ENCODE assay signal across 8 cellular contexts in genomic region chr18:26225915-26226228, GRCh38. TPM values are rescaled to one million over a fixed set of nuclear protein-coding genes. Genes with fewer than 3 reads are reported as not detected.
DNase-seq lines count a peak whose midpoint lies in the region; ATAC-seq and TF ChIP-seq lines count a peak whose summit lies in the region.

No MANE protein-coding gene starts in this region.

- H3K27ac ChIP-seq in 22Rv1 = peak overlapping the region; percentile 20; the same call in 1 of the 2 replicates
- peak overlapping the region; percentile 91 for H3K27ac ChIP-seq in HL-60 (replicated peaks)
- H3K27ac ChIP-seq in mammary epithelial cell (ENCODE audit: insufficient read depth, low read depth, low read length) = peak overlapping the region; percentile 90

- H3K9me3 ChIP-seq in mammary epithelial cell (replicated peaks; ENCODE audit: insufficient read depth, low read length) (no peaks in the 10 kb centered on the region), mucosa of stomach (ENCODE audit: control insufficient read depth, low read length) (no peaks in the 10 kb centered on the region)

- H3K9ac ChIP-seq in mammary epithelial cell (ENCODE audit: insufficient read depth, low read length) (peak overlapping the region; percentile 80), mucosa of stomach (ENCODE audit: low read length) (peak overlapping the region; percentile 60)

- ATAC-seq in HG02588 (IDR thresholded peaks at IDR 0.05; ENCODE audit: unreplicated experiment) (no peak), HG02642 (IDR thresholded peaks at IDR 0.05; ENCODE audit: poor library complexity, unreplicated experiment) (no peak)

- peak overlapping the region; percentile 81 for H2AFZ ChIP-seq in mammary epithelial cell (ENCODE audit: low read depth, low read length)

- BruUV-seq in mammary epithelial cell (replicated peaks; lab: Mats Ljungman, UMichigan) = TSS peak; percentile 66

- peak overlapping the region; percentile 93 for H3K4me2 ChIP-seq in mammary epithelial cell (ENCODE audit: insufficient read depth, low read depth, low read length)

- CTCF ChIA-PET in mammary epithelial cell (lab: Charles Lee; ENCODE audit: low non-redundant PET) = no interaction called here

- H3K27me3 ChIP-seq in HL-60 (ENCODE audit: insufficient read depth, poor library complexity, severe bottlenecking) (no peaks in the 10 kb centered on the region), mammary epithelial cell (ENCODE audit: insufficient read depth, low read length) (no peaks in the 10 kb centered on the region), mucosa of stomach (ENCODE audit: control insufficient read depth, insufficient read depth, low read length) (no peaks in the 10 kb centered on the region)

- WGBS in mammary epithelial cell (ENCODE audit: low coverage, missing lambda C conversion rate) = 2% methylated on average over 8 of the region's 8 CpGs

- TF ChIP-seq CTCF in 22Rv1 (IDR thresholded peaks at IDR 0.05) (no peak), HL-60 (IDR thresholded peaks at IDR 0.05; ENCODE audit: insufficient read depth, low read length) (no peak), mammary epithelial cell (conservative IDR thresholded peaks at IDR 0.05 in 1 of 2, IDR thresholded peaks at IDR 0.05 in 1 of 2; ENCODE audit: extremely low read depth in 1 of 2, insufficient read depth in 1 of 2, low read depth in 1 of 2, low read length in 2 of 2) (no peak)

- peak overlapping the region; percentile 97 for H3K4me3 ChIP-seq in HL-60 (replicated peaks; ENCODE audit: insufficient read depth, low read length)
- H3K4me3 ChIP-seq in mammary epithelial cell (replicated peaks in 1 of 3; ENCODE audit: insufficient read depth in 1 of 3, low read depth in 2 of 3, low read length in 3 of 3) = peak overlapping the region; percentile 55 to 96 (median 94)
- peak overlapping the region; percentile 22 for H3K4me3 ChIP-seq in mucosa of stomach (ENCODE audit: low read length)

- no peaks in the 10 kb centered on the region for H4K20me1 ChIP-seq in mammary epithelial cell (ENCODE audit: insufficient read depth, low read length)

- dilution Hi-C loops in mammary epithelial cell (cut with HindIII; ENCODE audit: low sequenced_read_pairs) = no loop called here

- H3K4me1 ChIP-seq in mammary epithelial cell (ENCODE audit: insufficient read depth, low read length) (peaks cover 20% of the 10 kb centered on the region), mucosa of stomach (ENCODE audit: control insufficient read depth, insufficient read depth, low read length) (peaks cover 4% of the 10 kb centered on the region)

- in situ Hi-C loops in mammary epithelial cell (cut with MboI; ENCODE audit: low sequenced_read_pairs in 2 of 2) = no loop called here

- DNase-seq in HL-60 (ENCODE audit: low read depth in 1 of 2, low spot score in 1 of 2) (no peak), mammary epithelial cell (no peak), mucosa of gallbladder (ENCODE audit: low spot score) (no peak), NCI-H1694 treated with DMSO at 0.1 percent for 48 hours (lab: John Stamatoyannopoulos, UW) (no peak)

- H3K36me3 ChIP-seq in mammary epithelial cell (ENCODE audit: insufficient read depth, low read length) (no peaks in the 10 kb centered on the region), mucosa of stomach (ENCODE audit: control insufficient read depth, insufficient read depth, low read length) (no peaks in the 10 kb centered on the region)

- intact Hi-C loops in mammary epithelial cell (cut with micrococcal nuclease) = loop anchor here (5.0 kb wide), 1 partner anchor 134 kb away; the partner anchor contains the start of gene SS18

- H3K79me2 ChIP-seq in mammary epithelial cell (ENCODE audit: insufficient read depth, low read length) = peaks cover 40% of the 10 kb centered on the region

RNA-seq across cellular contexts. Expression of gene TAF4B, which starts 0.4 kb away (rescaled TPM):
- total RNA-seq in mammary epithelial cell (1 to 10 TPM; 5.7 to 6.5 TPM), mucosa of gallbladder (1.6 TPM)
- 3.4 TPM for polyA plus RNA-seq in mammary epithelial cell
- polyA minus RNA-seq in mammary epithelial cell = 8.0 TPM

Comparison
In these comparisons a context has a peak if more than half of its experiments do, and no peak if none do; other contexts are left out.
1. H3K27ac ChIP-seq: peak in every context shown above with its lines; median percentile 91 in HL-60; 90 in mammary epithelial cell; 20 in 22Rv1.
2. H3K4me3 ChIP-seq: peak in every context shown above with its lines; median percentile 97 in HL-60; 94 in mammary epithelial cell; 22 in mucosa of stomach.